ENCODE assay signal across 1 cellular context in the genomic region with DNA sequence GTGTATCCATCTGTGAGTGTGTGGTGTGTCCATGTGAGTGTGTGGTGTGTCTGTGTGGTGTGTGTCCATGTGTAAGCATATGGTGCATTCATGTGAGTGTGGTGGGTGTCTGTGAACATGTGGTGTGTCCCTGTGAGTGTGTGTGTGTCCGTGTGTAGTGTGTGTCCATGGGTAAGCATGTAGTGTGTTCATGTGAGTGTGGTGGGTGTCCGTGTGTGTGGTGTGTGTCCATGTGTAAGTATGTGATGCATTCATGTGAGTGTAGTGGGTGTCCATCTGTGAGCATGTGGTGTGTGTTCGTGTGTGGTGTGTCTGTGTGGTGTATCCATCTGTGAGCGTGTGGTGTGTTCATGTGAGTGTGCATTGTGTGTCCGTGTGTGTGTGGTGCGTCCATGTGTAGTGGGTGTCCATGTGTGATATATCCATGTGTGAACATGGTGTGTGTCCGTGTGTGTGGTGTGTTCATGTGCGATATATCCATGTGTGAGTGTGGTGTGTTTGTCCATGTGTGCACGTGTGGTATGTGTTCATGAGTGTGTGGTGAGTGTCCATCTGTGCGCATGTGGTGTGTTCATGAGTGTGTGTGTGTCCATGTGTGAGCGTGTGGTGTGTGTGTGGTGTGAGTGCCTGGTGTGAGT.
TF ChIP-seq lines count a peak whose summit lies in the region.

No MANE protein-coding gene starts in this region.

TF ChIP-seq in IMR-90, 13 proteins besides CTCF, POLR2A, EP300 and RAD21 (continued from another document):
- TF ChIP-seq MXI1 (IDR thresholded peaks at IDR 0.05; ENCODE audit: borderline replicate concordance, low read depth, low read length) (no peak), MAFK (IDR thresholded peaks at IDR 0.05; ENCODE audit: low read depth, low read length) (no peak), FOS (IDR thresholded peaks at IDR 0.05; ENCODE audit: low read depth, low read length) (no peak), MAZ (IDR thresholded peaks at IDR 0.05; ENCODE audit: borderline replicate concordance, low read depth, low read length) (no peak), BHLHE40 (IDR thresholded peaks at IDR 0.05; ENCODE audit: low read depth, low read length) (no peak), RCOR1 (IDR thresholded peaks at IDR 0.05; ENCODE audit: insufficient replicate concordance, low read length) (no peak), CHD1 (IDR thresholded peaks at IDR 0.05; ENCODE audit: low read depth, low read length) (no peak), RFX5 (IDR thresholded peaks at IDR 0.05; ENCODE audit: low read depth, low read length) (no peak)
- TF ChIP-seq, protein P1, sequence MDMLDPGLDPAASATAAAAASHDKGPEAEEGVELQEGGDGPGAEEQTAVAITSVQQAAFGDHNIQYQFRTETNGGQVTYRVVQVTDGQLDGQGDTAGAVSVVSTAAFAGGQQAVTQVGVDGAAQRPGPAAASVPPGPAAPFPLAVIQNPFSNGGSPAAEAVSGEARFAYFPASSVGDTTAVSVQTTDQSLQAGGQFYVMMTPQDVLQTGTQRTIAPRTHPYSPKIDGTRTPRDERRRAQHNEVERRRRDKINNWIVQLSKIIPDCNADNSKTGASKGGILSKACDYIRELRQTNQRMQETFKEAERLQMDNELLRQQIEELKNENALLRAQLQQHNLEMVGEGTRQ (IDR thresholded peaks at IDR 0.05; ENCODE audit: low read depth, low read length): no peak
- TF ChIP-seq, protein P2, sequence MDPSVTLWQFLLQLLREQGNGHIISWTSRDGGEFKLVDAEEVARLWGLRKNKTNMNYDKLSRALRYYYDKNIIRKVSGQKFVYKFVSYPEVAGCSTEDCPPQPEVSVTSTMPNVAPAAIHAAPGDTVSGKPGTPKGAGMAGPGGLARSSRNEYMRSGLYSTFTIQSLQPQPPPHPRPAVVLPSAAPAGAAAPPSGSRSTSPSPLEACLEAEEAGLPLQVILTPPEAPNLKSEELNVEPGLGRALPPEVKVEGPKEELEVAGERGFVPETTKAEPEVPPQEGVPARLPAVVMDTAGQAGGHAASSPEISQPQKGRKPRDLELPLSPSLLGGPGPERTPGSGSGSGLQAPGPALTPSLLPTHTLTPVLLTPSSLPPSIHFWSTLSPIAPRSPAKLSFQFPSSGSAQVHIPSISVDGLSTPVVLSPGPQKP (IDR thresholded peaks at IDR 0.05; ENCODE audit: borderline replicate concordance, low read depth, low read length): no peak
